ENCODE assay signal across 15 cellular contexts in the genomic region with DNA sequence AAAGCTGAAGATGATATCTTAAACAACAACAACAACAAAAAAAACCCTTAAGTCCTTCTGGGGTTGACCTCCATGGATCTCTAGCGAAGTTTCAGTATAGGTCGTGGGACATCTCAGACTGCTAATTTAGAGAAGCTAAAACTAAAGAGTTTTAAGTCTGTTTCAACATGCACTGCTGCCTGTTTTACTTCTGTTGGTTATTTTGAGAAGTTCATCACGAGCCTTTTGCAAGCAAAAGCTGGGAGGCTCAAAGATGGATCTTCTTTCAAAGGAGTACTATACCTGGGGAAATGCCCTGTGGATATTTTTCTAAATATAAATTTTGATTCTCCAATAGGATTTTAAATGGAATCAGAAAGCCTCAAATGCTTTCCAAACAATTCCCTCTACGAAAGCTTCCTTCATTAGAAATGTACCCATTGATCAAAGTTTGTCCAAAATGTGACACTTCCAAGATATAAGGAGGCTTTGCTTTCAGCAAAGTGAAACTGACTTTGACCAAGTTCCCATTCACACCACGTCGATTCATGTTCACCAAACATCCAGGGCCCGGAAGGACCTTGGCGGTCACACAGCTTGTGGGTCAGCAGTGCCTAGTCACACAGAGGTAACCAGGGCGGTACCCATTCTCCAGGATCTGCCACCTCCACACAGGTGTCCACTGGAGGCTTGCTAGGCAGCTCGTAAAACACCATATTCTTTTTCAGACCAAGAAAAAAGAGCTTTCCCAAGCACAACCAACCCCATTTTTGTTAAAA.
"Had no signal": no experiment of that assay in that cellular context is flagged by ENCODE, and none has a peak within 500 bp of the region (broad histone marks: within the 10 kb centered on the region; RNA-seq: fewer than 3 reads in every experiment).

No MANE protein-coding gene starts in this region.

- H3K4me3 Mint-ChIP-seq: activated naive CD4-positive, alpha-beta T cell treated with anti-CD3 and anti-CD28 coated beads for 36 hours; activated T-helper 17 cell treated with anti-CD3 and anti-CD28 coated beads, Interleukin-2, amount 50 U/mL, for 72 hours; central memory CD8-positive, alpha-beta T cell; endodermal cell; natural killer cell; T-helper 17 cell had no signal

- H3K4me1 Mint-ChIP-seq: central memory CD8-positive, alpha-beta T cell had no signal

- ATAC-seq: activated T-helper 17 cell treated with anti-CD3 and anti-CD28 coated beads, Interleukin-2, amount 50 U/mL, for 72 hours; natural killer cell; sciatic nerve; stimulated activated naive CD8-positive, alpha-beta T cell treated with anti-CD3 and anti-CD28 coated beads, Interleukin-15, Interleukin-2, amounts not matched to agents 100 U/mL and 50 U/mL, for 24 hours; T-helper 17 cell had no signal

- H3K27ac Mint-ChIP-seq: activated naive CD4-positive, alpha-beta T cell treated with anti-CD3 and anti-CD28 coated beads for 36 hours; activated T-helper 17 cell treated with anti-CD3 and anti-CD28 coated beads, Interleukin-2, amount 50 U/mL, for 72 hours; endodermal cell; natural killer cell; progenitor cell of endocrine pancreas; T-helper 17 cell had no signal

- DNase-seq: activated CD4-positive, alpha-beta T cell treated with anti-CD3 and anti-CD28 coated beads, Interleukin-2, amount 50 U/mL, for 1 hour; activated naive CD4-positive, alpha-beta T cell treated with anti-CD3 and anti-CD28 coated beads for 36 hours; activated T-cell treated with anti-CD3 and anti-CD28 coated beads for 4 hours; dermis blood vessel endothelial cell; endodermal cell; mammary epithelial cell; natural killer cell; stimulated activated CD4-positive, alpha-beta T cell treated with anti-CD3 and anti-CD28 coated beads, Interleukin-2, amount 100 ng/mL, for 48 hours; stimulated activated naive CD8-positive, alpha-beta T cell treated with anti-CD3 and anti-CD28 coated beads, Interleukin-15, Interleukin-2, amounts not matched to agents 100 U/mL and 50 U/mL, for 24 hours; T-helper 17 cell had no signal

- H3K36me3 Mint-ChIP-seq: natural killer cell had no signal

- H3K9me3 Mint-ChIP-seq: activated naive CD4-positive, alpha-beta T cell treated with anti-CD3 and anti-CD28 coated beads for 36 hours; activated T-helper 17 cell treated with anti-CD3 and anti-CD28 coated beads, Interleukin-2, amount 50 U/mL, for 72 hours; central memory CD8-positive, alpha-beta T cell; endodermal cell; natural killer cell had no signal

- FAIRE-seq: urothelium cell line had no signal
